Comparison of ENCODE assay signal across 1 cellular context in the genomic region with DNA sequence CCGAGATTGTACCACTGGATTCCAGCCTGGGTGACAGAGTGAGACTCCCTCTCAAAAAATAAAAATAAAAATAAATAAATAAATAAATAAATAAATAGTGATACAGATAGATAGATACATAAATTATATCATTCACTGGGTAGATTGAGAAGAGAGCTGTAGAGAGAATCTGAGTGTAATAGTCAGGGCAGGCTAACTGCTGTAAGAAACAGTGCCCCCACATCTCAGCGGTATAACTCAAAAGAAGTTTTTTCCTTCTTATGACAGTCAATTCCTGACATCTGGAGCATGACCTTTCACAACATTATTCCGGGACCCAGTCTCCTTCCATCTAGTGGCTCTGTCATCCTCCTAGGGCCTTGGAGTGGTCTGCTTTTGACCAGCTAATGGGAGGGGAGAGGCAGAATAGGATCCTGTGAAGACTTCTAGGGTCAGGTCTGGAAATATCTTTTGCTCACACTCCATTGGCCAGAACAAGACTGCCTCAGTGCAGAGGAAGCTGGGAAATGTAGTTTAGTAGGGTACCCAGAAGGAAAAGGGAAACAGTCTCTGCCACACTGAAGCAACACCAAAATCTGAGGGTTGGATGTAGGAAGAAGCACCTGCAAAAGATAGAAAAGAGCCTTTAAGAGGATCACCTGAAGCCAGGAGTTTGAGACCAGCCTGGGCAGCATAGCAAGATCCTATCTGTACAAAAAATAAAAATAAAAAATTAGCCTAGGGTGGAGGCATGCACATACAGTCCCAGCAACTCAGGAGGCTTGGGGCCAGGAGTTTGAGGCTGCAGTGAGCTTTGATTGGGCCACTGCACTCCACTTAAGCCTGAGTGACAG.
TF ChIP-seq lines count a peak whose summit lies in the region.

No MANE protein-coding gene starts in this region.

TF ChIP-seq in HepG2, 621 proteins besides CTCF, POLR2A, EP300 and RAD21 (continued from another document):
- TF ChIP-seq, protein P1, sequence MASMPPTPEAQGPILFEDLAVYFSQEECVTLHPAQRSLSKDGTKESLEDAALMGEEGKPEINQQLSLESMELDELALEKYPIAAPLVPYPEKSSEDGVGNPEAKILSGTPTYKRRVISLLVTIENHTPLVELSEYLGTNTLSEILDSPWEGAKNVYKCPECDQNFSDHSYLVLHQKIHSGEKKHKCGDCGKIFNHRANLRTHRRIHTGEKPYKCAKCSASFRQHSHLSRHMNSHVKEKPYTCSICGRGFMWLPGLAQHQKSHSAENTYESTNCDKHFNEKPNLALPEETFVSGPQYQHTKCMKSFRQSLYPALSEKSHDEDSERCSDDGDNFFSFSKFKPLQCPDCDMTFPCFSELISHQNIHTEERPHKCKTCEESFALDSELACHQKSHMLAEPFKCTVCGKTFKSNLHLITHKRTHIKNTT (CRISPR knock-in tag; IDR thresholded peaks at IDR 0.05), result no peak
- TF ChIP-seq JUNB (CRISPR knock-in tag; IDR thresholded peaks at IDR 0.05; ENCODE audit: borderline replicate concordance), result no peak
- TF ChIP-seq BHLHE40 (IDR thresholded peaks at IDR 0.05; ENCODE audit: low read length), result no peak
- no peak for TF ChIP-seq ZNF446 (CRISPR knock-in tag; IDR thresholded peaks at IDR 0.05)
- TF ChIP-seq, protein P2, sequence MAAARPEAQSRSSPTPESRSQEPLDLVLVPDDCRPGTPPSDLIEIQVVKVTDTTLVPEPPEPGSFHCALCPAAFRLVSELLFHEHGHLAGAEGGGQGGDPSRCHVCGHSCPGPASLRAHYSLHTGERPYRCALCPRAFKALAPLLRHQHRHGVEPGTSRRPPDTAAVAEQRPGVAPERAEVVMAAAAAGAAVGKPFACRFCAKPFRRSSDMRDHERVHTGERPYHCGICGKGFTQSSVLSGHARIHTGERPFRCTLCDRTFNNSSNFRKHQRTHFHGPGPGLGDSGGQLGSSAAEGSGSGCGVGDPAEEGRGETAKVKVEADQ (CRISPR knock-in tag; IDR thresholded peaks at IDR 0.05; ENCODE audit: borderline replicate concordance), result no peak
- TF ChIP-seq NFIC (IDR thresholded peaks at IDR 0.05; ENCODE audit: low read length), result no peak
- TF ChIP-seq, protein P3, sequence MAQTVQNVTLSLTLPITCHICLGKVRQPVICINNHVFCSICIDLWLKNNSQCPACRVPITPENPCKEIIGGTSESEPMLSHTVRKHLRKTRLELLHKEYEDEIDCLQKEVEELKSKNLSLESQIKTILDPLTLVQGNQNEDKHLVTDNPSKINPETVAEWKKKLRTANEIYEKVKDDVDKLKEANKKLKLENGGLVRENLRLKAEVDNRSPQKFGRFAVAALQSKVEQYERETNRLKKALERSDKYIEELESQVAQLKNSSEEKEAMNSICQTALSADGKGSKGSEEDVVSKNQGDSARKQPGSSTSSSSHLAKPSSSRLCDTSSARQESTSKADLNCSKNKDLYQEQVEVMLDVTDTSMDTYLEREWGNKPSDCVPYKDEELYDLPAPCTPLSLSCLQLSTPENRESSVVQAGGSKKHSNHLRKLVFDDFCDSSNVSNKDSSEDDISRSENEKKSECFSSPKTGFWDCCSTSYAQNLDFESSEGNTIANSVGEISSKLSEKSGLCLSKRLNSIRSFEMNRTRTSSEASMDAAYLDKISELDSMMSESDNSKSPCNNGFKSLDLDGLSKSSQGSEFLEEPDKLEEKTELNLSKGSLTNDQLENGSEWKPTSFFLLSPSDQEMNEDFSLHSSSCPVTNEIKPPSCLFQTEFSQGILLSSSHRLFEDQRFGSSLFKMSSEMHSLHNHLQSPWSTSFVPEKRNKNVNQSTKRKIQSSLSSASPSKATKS (CRISPR knock-in tag; IDR thresholded peaks at IDR 0.05), result no peak
- TF ChIP-seq SUZ12 (IDR thresholded peaks at IDR 0.05; ENCODE audit: low read depth, low read length), result peak; percentile 68
- TF ChIP-seq, protein P4, sequence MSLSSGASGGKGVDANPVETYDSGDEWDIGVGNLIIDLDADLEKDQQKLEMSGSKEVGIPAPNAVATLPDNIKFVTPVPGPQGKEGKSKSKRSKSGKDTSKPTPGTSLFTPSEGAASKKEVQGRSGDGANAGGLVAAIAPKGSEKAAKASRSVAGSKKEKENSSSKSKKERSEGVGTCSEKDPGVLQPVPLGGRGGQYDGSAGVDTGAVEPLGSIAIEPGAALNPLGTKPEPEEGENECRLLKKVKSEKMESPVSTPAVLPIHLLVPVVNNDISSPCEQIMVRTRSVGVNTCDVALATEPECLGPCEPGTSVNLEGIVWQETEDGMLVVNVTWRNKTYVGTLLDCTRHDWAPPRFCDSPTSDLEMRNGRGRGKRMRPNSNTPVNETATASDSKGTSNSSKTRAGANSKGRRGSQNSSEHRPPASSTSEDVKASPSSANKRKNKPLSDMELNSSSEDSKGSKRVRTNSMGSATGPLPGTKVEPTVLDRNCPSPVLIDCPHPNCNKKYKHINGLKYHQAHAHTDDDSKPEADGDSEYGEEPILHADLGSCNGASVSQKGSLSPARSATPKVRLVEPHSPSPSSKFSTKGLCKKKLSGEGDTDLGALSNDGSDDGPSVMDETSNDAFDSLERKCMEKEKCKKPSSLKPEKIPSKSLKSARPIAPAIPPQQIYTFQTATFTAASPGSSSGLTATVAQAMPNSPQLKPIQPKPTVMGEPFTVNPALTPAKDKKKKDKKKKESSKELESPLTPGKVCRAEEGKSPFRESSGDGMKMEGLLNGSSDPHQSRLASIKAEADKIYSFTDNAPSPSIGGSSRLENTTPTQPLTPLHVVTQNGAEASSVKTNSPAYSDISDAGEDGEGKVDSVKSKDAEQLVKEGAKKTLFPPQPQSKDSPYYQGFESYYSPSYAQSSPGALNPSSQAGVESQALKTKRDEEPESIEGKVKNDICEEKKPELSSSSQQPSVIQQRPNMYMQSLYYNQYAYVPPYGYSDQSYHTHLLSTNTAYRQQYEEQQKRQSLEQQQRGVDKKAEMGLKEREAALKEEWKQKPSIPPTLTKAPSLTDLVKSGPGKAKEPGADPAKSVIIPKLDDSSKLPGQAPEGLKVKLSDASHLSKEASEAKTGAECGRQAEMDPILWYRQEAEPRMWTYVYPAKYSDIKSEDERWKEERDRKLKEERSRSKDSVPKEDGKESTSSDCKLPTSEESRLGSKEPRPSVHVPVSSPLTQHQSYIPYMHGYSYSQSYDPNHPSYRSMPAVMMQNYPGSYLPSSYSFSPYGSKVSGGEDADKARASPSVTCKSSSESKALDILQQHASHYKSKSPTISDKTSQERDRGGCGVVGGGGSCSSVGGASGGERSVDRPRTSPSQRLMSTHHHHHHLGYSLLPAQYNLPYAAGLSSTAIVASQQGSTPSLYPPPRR (CRISPR knock-in tag; IDR thresholded peaks at IDR 0.05; ENCODE audit: borderline replicate concordance), result no peak
- TF ChIP-seq KDM4B (CRISPR knock-in tag; IDR thresholded peaks at IDR 0.05), result no peak
- TF ChIP-seq HCFC1 (IDR thresholded peaks at IDR 0.05; ENCODE audit: low read depth, low read length), result peak; percentile 87
- 0 out of 2 replicates have a peak, but pooled peaks have one; percentile 42 for TF ChIP-seq ELF3 (CRISPR knock-in tag; IDR thresholded peaks at IDR 0.05)
- TF ChIP-seq, protein P5, sequence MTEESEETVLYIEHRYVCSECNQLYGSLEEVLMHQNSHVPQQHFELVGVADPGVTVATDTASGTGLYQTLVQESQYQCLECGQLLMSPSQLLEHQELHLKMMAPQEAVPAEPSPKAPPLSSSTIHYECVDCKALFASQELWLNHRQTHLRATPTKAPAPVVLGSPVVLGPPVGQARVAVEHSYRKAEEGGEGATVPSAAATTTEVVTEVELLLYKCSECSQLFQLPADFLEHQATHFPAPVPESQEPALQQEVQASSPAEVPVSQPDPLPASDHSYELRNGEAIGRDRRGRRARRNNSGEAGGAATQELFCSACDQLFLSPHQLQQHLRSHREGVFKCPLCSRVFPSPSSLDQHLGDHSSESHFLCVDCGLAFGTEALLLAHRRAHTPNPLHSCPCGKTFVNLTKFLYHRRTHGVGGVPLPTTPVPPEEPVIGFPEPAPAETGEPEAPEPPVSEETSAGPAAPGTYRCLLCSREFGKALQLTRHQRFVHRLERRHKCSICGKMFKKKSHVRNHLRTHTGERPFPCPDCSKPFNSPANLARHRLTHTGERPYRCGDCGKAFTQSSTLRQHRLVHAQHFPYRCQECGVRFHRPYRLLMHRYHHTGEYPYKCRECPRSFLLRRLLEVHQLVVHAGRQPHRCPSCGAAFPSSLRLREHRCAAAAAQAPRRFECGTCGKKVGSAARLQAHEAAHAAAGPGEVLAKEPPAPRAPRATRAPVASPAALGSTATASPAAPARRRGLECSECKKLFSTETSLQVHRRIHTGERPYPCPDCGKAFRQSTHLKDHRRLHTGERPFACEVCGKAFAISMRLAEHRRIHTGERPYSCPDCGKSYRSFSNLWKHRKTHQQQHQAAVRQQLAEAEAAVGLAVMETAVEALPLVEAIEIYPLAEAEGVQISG (CRISPR knock-in tag; IDR thresholded peaks at IDR 0.05), result peak; percentile 57
- no peak for TF ChIP-seq ZNF317 (CRISPR knock-in tag; IDR thresholded peaks at IDR 0.05)
- peak; percentile 30; the same call in 1 of the 2 replicates for TF ChIP-seq ZNF292 (CRISPR knock-in tag; IDR thresholded peaks at IDR 0.05; ENCODE audit: borderline replicate concordance, low read depth)
- no peak for TF ChIP-seq TMF1 (CRISPR knock-in tag; IDR thresholded peaks at IDR 0.05; ENCODE audit: low read depth)
- TF ChIP-seq RFX3 (CRISPR knock-in tag; IDR thresholded peaks at IDR 0.05), result no peak
- TF ChIP-seq HDAC2 (CRISPR knock-in tag; IDR thresholded peaks at IDR 0.05), result no peak
TF ChIP-seq in HepG2: peak in this region for 34.
